ENCODE assay signal across 19 cellular contexts in the genomic region with DNA sequence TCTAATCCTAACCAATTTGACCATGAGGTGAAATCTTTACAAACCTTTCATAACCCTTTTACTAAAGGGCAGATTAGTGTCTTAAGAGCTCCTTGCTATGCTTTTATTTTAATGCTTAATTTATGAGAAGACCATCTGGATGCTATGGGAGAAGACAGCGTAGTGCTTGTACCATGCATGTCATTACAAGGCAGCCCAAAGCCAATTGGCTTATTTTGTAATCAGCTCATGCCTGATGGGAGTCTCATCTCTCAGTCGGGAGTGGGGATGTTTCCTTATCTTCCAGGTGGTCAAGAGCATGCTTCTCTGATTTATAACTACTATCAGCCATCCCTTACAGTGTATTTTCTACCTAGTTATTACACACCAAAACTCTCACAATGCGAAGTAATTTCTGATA.
A peak's percentile ranks its signal among the peaks of the same experiment; 100 is the strongest.
DNase-seq lines count a peak whose midpoint lies in the region; ATAC-seq, FAIRE-seq and TF ChIP-seq lines count a peak whose summit lies in the region.
"Had no signal": no experiment of that assay in that cellular context is flagged by ENCODE, and none has a peak within 500 bp of the region (broad histone marks: within the 10 kb centered on the region; RNA-seq: fewer than 3 reads in every experiment).

No MANE protein-coding gene starts in this region.

- H3K27me3 Mint-ChIP-seq in stimulated activated memory B cell treated with anti-CD40 and anti-IgM and Interleukin-4, amounts not matched to agents 10 μg/mL and 1 μg/mL and 100 μg/mL, for 72 hours: no peaks in the 10 kb centered on the region

- peak; percentile 70 for FAIRE-seq in GM12892 (lab: Jason Lieb, UNC)
- FAIRE-seq: A549, G401.6 had no signal

- H3K36me3 ChIP-seq in WERI-Rb-1 (no peaks in the 10 kb centered on the region), MG63 (no peaks in the 10 kb centered on the region)
- H3K36me3 ChIP-seq: BE2C had no signal

- no peak overlapping the region for H3K4me3 ChIP-seq in WERI-Rb-1 (ENCODE audit: low read depth, low read length)
- no peak overlapping the region for H3K4me3 ChIP-seq in MG63
- H3K4me3 ChIP-seq: A549 had no signal

- ATAC-seq in stimulated activated memory B cell treated with anti-CD40 and anti-IgM and Interleukin-4, amounts not matched to agents 10 μg/mL and 1 μg/mL and 100 μg/mL, for 72 hours: no peak
- ATAC-seq: A549; CD8-positive, alpha-beta T cell had no signal

- H3K27ac ChIP-seq in WERI-Rb-1: peak overlapping the region; percentile 70
- H3K27ac ChIP-seq: A549, C4-2B, GM23248 had no signal

- TF ChIP-seq POLR2A in GM12892 (IDR thresholded peaks at IDR 0.05; ENCODE audit: low read depth, low read length): no peak

- H3K9me3 ChIP-seq in WERI-Rb-1 (ENCODE audit: severe bottlenecking) (no peaks in the 10 kb centered on the region), MG63 (peaks cover 3% of the 10 kb centered on the region)
- H3K9me3 ChIP-seq: A549, BE2C had no signal

- no peak for TF ChIP-seq CTCF in WERI-Rb-1 (IDR thresholded peaks at IDR 0.05; ENCODE audit: low read depth, low read length)

- peaks cover 7% of the 10 kb centered on the region for H3K9me3 Mint-ChIP-seq in stimulated activated memory B cell treated with anti-CD40 and anti-IgM and Interleukin-4, amounts not matched to agents 10 μg/mL and 1 μg/mL and 100 μg/mL, for 72 hours
- H3K9me3 Mint-ChIP-seq: CD8-positive, alpha-beta T cell had no signal

- H3K4me1 Mint-ChIP-seq in stimulated activated memory B cell treated with anti-CD40 and anti-IgM and Interleukin-4, amounts not matched to agents 10 μg/mL and 1 μg/mL and 100 μg/mL, for 72 hours: peaks cover 29% of the 10 kb centered on the region

- no peak overlapping the region for H3K4me3 Mint-ChIP-seq in stimulated activated memory B cell treated with anti-CD40 and anti-IgM and Interleukin-4, amounts not matched to agents 10 μg/mL and 1 μg/mL and 100 μg/mL, for 72 hours
- H3K4me3 Mint-ChIP-seq: CD8-positive, alpha-beta T cell had no signal

- DNase-seq in GM12892 (ENCODE audit: insufficient read length) (no peak), NCI-H82 (lab: John Stamatoyannopoulos, UW) (peak; percentile 99), WERI-Rb-1 (peak; percentile 87), NCI-H748 (lab: John Stamatoyannopoulos, UW; ENCODE audit: unreplicated experiment) (no peak), NCI-H510A treated with DMSO at 0.1 percent for 48 hours (lab: John Stamatoyannopoulos, UW) (no peak), GOT3 (lab: John Stamatoyannopoulos, UW) (no peak), MG63 (no peak)
- DNase-seq: BE2C; CD8-positive, alpha-beta T cell; COR-L47; DMS79; H7; IMR-90; KBM-7 had no signal

- H3K36me3 Mint-ChIP-seq in stimulated activated memory B cell treated with anti-CD40 and anti-IgM and Interleukin-4, amounts not matched to agents 10 μg/mL and 1 μg/mL and 100 μg/mL, for 72 hours: peaks cover 44% of the 10 kb centered on the region

- no peaks in the 10 kb centered on the region for H3K27me3 ChIP-seq in WERI-Rb-1 (ENCODE audit: insufficient read depth, low read depth, severe bottlenecking)
- H3K27me3 ChIP-seq in MG63: no peaks in the 10 kb centered on the region
- H3K27me3 ChIP-seq: BE2C had no signal

- peak overlapping the region; percentile 64 for H3K27ac Mint-ChIP-seq in stimulated activated memory B cell treated with anti-CD40 and anti-IgM and Interleukin-4, amounts not matched to agents 10 μg/mL and 1 μg/mL and 100 μg/mL, for 72 hours
- H3K27ac Mint-ChIP-seq: CD8-positive, alpha-beta T cell had no signal

Comparison
In these comparisons a context has a peak if more than half of its experiments do, and no peak if none do; other contexts are left out.
1. DNase-seq: peak in NCI-H82 (single experiment) and WERI-Rb-1 (single experiment); none in GM12892 (single experiment), NCI-H748 (single experiment), NCI-H510A treated with DMSO at 0.1 percent for 48 hours (single experiment), GOT3 (single experiment) and MG63 (single experiment).